In genomic region chr1:201468501-201468843, GRCh38 we compare ENCODE assay signal across 9 cellular contexts. TPM values are rescaled to one million over a fixed set of nuclear protein-coding genes. Genes with fewer than 3 reads are reported as not detected.
DNase-seq lines count a peak whose midpoint lies in the region; ATAC-seq, FAIRE-seq and TF ChIP-seq lines count a peak whose summit lies in the region.
"Had no signal": no experiment of that assay in that cellular context is flagged by ENCODE, and none has a peak within 500 bp of the region (broad histone marks: within the 10 kb centered on the region; RNA-seq: fewer than 3 reads in every experiment).

No MANE protein-coding gene starts in this region.

- peak overlapping the region; percentile 96 for H3K4me3 Mint-ChIP-seq in osteocyte (ENCODE audit: unreplicated experiment)

- peaks cover 50% of the 10 kb centered on the region for H3K36me3 ChIP-seq in WERI-Rb-1

- ATAC-seq in GM18520 (IDR thresholded peaks at IDR 0.05; ENCODE audit: unreplicated experiment) (peak; percentile 18), HG03103 (IDR thresholded peaks at IDR 0.05; ENCODE audit: low read depth, unreplicated experiment) (peak; percentile 30)

- peak overlapping the region; percentile 85 for H3K27ac Mint-ChIP-seq in osteocyte (ENCODE audit: unreplicated experiment)

- intact Hi-C loops in posterior vena cava (cut with DNase I), result loop anchor here in 1 of 2 donors (10.0 kb wide), 1 partner anchor 46 kb away; no protein-coding TSS in a partner anchor

- peaks cover 41% of the 10 kb centered on the region for H3K4me1 Mint-ChIP-seq in osteocyte (ENCODE audit: unreplicated experiment)

- peak overlapping the region; percentile 95 for H3K27ac ChIP-seq in WERI-Rb-1

- H3K36me3 Mint-ChIP-seq in osteocyte (ENCODE audit: unreplicated experiment), result peaks cover 15% of the 10 kb centered on the region

- H3K4me3 ChIP-seq in AG04449 (ENCODE audit: low read depth, low read length), result peak overlapping the region; percentile 97
- H3K4me3 ChIP-seq in WERI-Rb-1 (ENCODE audit: low read depth, low read length), result peak overlapping the region; percentile 74
- H3K4me3 ChIP-seq in fibroblast of villous mesenchyme (ENCODE audit: low read depth, low read length), result peak overlapping the region; percentile 98

- H3K9me3 ChIP-seq in WERI-Rb-1 (ENCODE audit: severe bottlenecking), result no peaks in the 10 kb centered on the region

- H3K27me3 Mint-ChIP-seq in osteocyte (ENCODE audit: unreplicated experiment), result no peaks in the 10 kb centered on the region

- TF ChIP-seq CTCF in AG04449 (IDR thresholded peaks at IDR 0.05; ENCODE audit: insufficient read depth, low read length, missing control alignments) (no peak), WERI-Rb-1 (IDR thresholded peaks at IDR 0.05; ENCODE audit: low read depth, low read length) (no peak), fibroblast of villous mesenchyme (IDR thresholded peaks at IDR 0.05; ENCODE audit: insufficient read depth, low read depth, low read length) (no peak), osteocyte (IDR thresholded peaks at IDR 0.05) (no peak)

- POLR2A ChIA-PET in AG04449 (lab: Yijun Ruan, JAX), result interaction anchor here (0.6 to 2.4 kb wide), 17 partner anchors 8 to 70 kb away, joined by 3 to 25 read pairs (median 5); partner anchors contain the start of gene CSRP1

- H3K27me3 ChIP-seq in WERI-Rb-1 (ENCODE audit: insufficient read depth, low read depth, severe bottlenecking), result no peaks in the 10 kb centered on the region

- FAIRE-seq in urothelium cell line (lab: Jason Lieb, UNC), result no peak

- DNase-seq in AG04449 (ENCODE audit: low read depth, low spot score) (no peak), WERI-Rb-1 (peak; percentile 59), fibroblast of villous mesenchyme (ENCODE audit: low read depth) (no peak), osteocyte (ENCODE audit: extremely low spot score, unreplicated experiment) (no peak), urothelium cell line (ENCODE audit: low spot score) (no peak), posterior vena cava (ENCODE audit: low spot score) (no peak)

- CTCF ChIA-PET in AG04449 (lab: Yijun Ruan, JAX), result interaction anchor here (0.8 to 11.3 kb wide), 10 partner anchors 10 to 122 kb away, joined by 3 to 119 read pairs (median 6); no protein-coding TSS in a partner anchor

- H3K9me3 Mint-ChIP-seq in osteocyte (ENCODE audit: unreplicated experiment), result no peaks in the 10 kb centered on the region

RNA-seq across cellular contexts. Expression of gene PHLDA3, which starts 0.5 kb away (rescaled TPM):
- total RNA-seq in fibroblast of villous mesenchyme, result 65.1 and 70.0 TPM in 2 replicates
- total RNA-seq in osteocyte, result 50.6 and 55.5 TPM in 2 replicates
- 10 to 100 TPM; 55.0 to 57.4 TPM for total RNA-seq in posterior vena cava

RNA-seq across cellular contexts. Expression of gene CSRP1, which starts 38.5 kb away (rescaled TPM):
- total RNA-seq in fibroblast of villous mesenchyme (931 and 941 TPM in 2 replicates), osteocyte (0.56 and 1.6 TPM in 2 replicates), posterior vena cava (1,000 to 10,000 TPM; 1,426 to 2,194 TPM)

RNA-seq across cellular contexts. Expression of gene TNNI1, which starts 46.9 kb away (rescaled TPM):
- total RNA-seq in fibroblast of villous mesenchyme, result under 0.01 TPM in 1 of 2 replicates, not detected in the other
- total RNA-seq in osteocyte, result 0.43 TPM in 1 of 2 replicates, not detected in the other
- not detected for total RNA-seq in posterior vena cava
- total RNA-seq: renal cortical epithelial cell had no signal

Comparison
In these comparisons a context has a peak if more than half of its experiments do, and no peak if none do; other contexts are left out.
1. RNA of gene CSRP1, which starts 38.5 kb away (total RNA-seq): 1,426 to 2,194 TPM in posterior vena cava and 931 to 941 TPM in fibroblast of villous mesenchyme; 0.56 to 1.6 TPM in osteocyte; every median in the first group is over 100 times any median in the second.
2. Peak in every context shown above with its lines, with median percentiles within 50 percentile points of each other: H3K4me3 ChIP-seq.